Comparison of ENCODE assay signal across 8 cellular contexts in genomic region chr22:38754247-38755154, GRCh38. TPM values are rescaled to one million over a fixed set of nuclear protein-coding genes. Genes with fewer than 3 reads are reported as not detected.
A peak's percentile ranks its signal among the peaks of the same experiment; 100 is the strongest.
DNase-seq lines count a peak whose midpoint lies in the region; ATAC-seq, FAIRE-seq and TF ChIP-seq lines count a peak whose summit lies in the region.

No MANE protein-coding gene starts in this region.

- ATAC-seq in T-helper 17 cell (no peak), lung (ENCODE audit: insufficient read depth, low FRiP score) (peak; percentile 8), HG02938 (IDR thresholded peaks at IDR 0.05; ENCODE audit: unreplicated experiment) (no peak)

- H3K4me1 Mint-ChIP-seq in T-helper 17 cell, result peaks cover 62% of the 10 kb centered on the region

- no peak for TF ChIP-seq POLR2A in GM12892 (IDR thresholded peaks at IDR 0.05; ENCODE audit: low read depth, low read length)

- H3K4me1 ChIP-seq in Karpas-422 (ENCODE audit: low read length) (peaks cover 36% of the 10 kb centered on the region), lung (ENCODE audit: control insufficient read depth in 2 of 2, insufficient read depth in 2 of 2, low read length in 2 of 2) (peaks cover 0 to 9% of the 10 kb centered on the region in 2 donors), stomach smooth muscle (ENCODE audit: control insufficient read depth, insufficient read depth, low read length) (peaks cover 29% of the 10 kb centered on the region)
- H3K4me1 ChIP-seq in effector memory CD4-positive, alpha-beta T cell (ENCODE audit: control insufficient read depth, insufficient read depth, low read length, poor library complexity, severe bottlenecking), result peaks cover 63% of the 10 kb centered on the region

- H2AFZ ChIP-seq in Karpas-422 (ENCODE audit: low read length), result peak overlapping the region; percentile 77

- peak overlapping the region; percentile 98 for H3K27ac Mint-ChIP-seq in T-helper 17 cell

- H3K4me3 Mint-ChIP-seq in T-helper 17 cell, result peak overlapping the region; percentile 100

- H3K9ac ChIP-seq in Karpas-422 (ENCODE audit: low read length) (peak overlapping the region; percentile 80), stomach smooth muscle (ENCODE audit: low read length in 2 of 2) (peak overlapping the region; percentile 84 to 88)

- WGBS in lung, 2 donors, result 6 to 10% methylated on average over 19 of the region's 19 CpGs

- H3K4me3 ChIP-seq in Karpas-422 (ENCODE audit: low read length), result peak overlapping the region; percentile 88
- H3K4me3 ChIP-seq in effector memory CD4-positive, alpha-beta T cell (ENCODE audit: insufficient read depth, low read depth, low read length, poor library complexity, severe bottlenecking), result peak overlapping the region; percentile 87
- H3K4me3 ChIP-seq in lung, result peak overlapping the region; percentile 52
- H3K4me3 ChIP-seq in stomach smooth muscle (ENCODE audit: low read length in 2 of 2), result peak overlapping the region; percentile 84

- H3K9me2 ChIP-seq in Karpas-422 (replicated peaks; ENCODE audit: insufficient read depth, low read length), result no peaks in the 10 kb centered on the region

- no peak for TF ChIP-seq CTCF in lung (IDR thresholded peaks at IDR 0.05; ENCODE audit: control extremely low read depth, extremely low read depth)

- H3K9me3 ChIP-seq in Karpas-422 (ENCODE audit: low read length), result no peaks in the 10 kb centered on the region
- no peaks in the 10 kb centered on the region for H3K9me3 ChIP-seq in T-helper 17 cell (ENCODE audit: control insufficient read depth, low read length, poor library complexity, severe bottlenecking)
- no peaks in the 10 kb centered on the region for H3K9me3 ChIP-seq in effector memory CD4-positive, alpha-beta T cell (ENCODE audit: control insufficient read depth, low read length)
- peaks cover 0 to 2% of the 10 kb centered on the region in 2 donors for H3K9me3 ChIP-seq in lung (ENCODE audit: control insufficient read depth in 2 of 2, insufficient read depth in 1 of 2, low read length in 1 of 2)
- no peaks in the 10 kb centered on the region for H3K9me3 ChIP-seq in stomach smooth muscle (ENCODE audit: control insufficient read depth in 2 of 2, low read length in 2 of 2)

- peaks cover 11% of the 10 kb centered on the region for H3K36me3 Mint-ChIP-seq in T-helper 17 cell (ENCODE audit: low read depth)

- H3K27ac ChIP-seq in Karpas-422 (ENCODE audit: low read length), result peak overlapping the region; percentile 67
- peak overlapping the region; percentile 84 for H3K27ac ChIP-seq in effector memory CD4-positive, alpha-beta T cell (ENCODE audit: insufficient read depth, low read length, poor library complexity, severe bottlenecking)
- H3K27ac ChIP-seq in lung (ENCODE audit: low read depth in 1 of 2, low read length in 1 of 2), result peak overlapping the region; percentile 91 to 92
- H3K27ac ChIP-seq in stomach smooth muscle (ENCODE audit: low read length), result peak overlapping the region; percentile 92

- H3K27me3 Mint-ChIP-seq in T-helper 17 cell, result no peaks in the 10 kb centered on the region

- no peaks in the 10 kb centered on the region for H4K20me1 ChIP-seq in Karpas-422 (ENCODE audit: insufficient read depth, low read depth, low read length)

- H3K27me3 ChIP-seq in Karpas-422 (ENCODE audit: low read length) (no peaks in the 10 kb centered on the region), lung (ENCODE audit: control insufficient read depth, insufficient read depth) (no peaks in the 10 kb centered on the region), stomach smooth muscle (ENCODE audit: control insufficient read depth in 1 of 2, insufficient read depth in 2 of 2, low read length in 2 of 2) (no peaks in the 10 kb centered on the region)
- no peaks in the 10 kb centered on the region for H3K27me3 ChIP-seq in effector memory CD4-positive, alpha-beta T cell (replicated peaks; ENCODE audit: control insufficient read depth, insufficient read depth, low read length, poor library complexity, severe bottlenecking)

- DNase-seq in DMS53 treated with DMSO at 0.1 percent for 48 hours (lab: John Stamatoyannopoulos, UW; ENCODE audit: unreplicated experiment) (peak; percentile 70), Karpas-422 (peak; percentile 65), T-helper 17 cell (no peak), lung (ENCODE audit: low spot score) (peak; percentile 76), GM12892 (ENCODE audit: insufficient read length) (no peak)
- DNase-seq in effector memory CD4-positive, alpha-beta T cell, result no peak

- no peak for FAIRE-seq in GM12892 (lab: Jason Lieb, UNC)

- H3K79me2 ChIP-seq in Karpas-422 (ENCODE audit: low read length), result peaks cover 16% of the 10 kb centered on the region

- no peaks in the 10 kb centered on the region for H3K36me3 ChIP-seq in Karpas-422 (ENCODE audit: insufficient read depth, low read length)
- peaks cover 34% of the 10 kb centered on the region for H3K36me3 ChIP-seq in effector memory CD4-positive, alpha-beta T cell (ENCODE audit: control insufficient read depth, insufficient read depth, low read length)
- H3K36me3 ChIP-seq in lung (ENCODE audit: control insufficient read depth in 2 of 2, insufficient read depth in 2 of 2, low read length in 2 of 2), result peaks cover 20 to 32% of the 10 kb centered on the region in 2 donors
- H3K36me3 ChIP-seq in stomach smooth muscle (ENCODE audit: control insufficient read depth in 2 of 2, insufficient read depth in 2 of 2, low read length in 2 of 2), result peaks cover 28 to 32% of the 10 kb centered on the region in 2 donors

- H3K4me2 ChIP-seq in Karpas-422 (ENCODE audit: low read depth, low read length, poor library complexity, severe bottlenecking), result peak overlapping the region; percentile 79

RNA-seq across cellular contexts. Expression of gene SUN2, which starts 1.3 kb away (rescaled TPM):
- total RNA-seq in Karpas-422 (2014; rRNA removed; shearing (Covaris generic); ENCODE audit: low replicate concordance), result 23.3 and 44.9 TPM in 2 replicates
- total RNA-seq in T-helper 17 cell (100 to 1,000 TPM; 426 to 485 TPM), lung (100 to 1,000 TPM in 1 of 2 donors, 10 to 100 TPM in 1; 75.5 to 220 TPM)
- 100 to 1,000 TPM in 1 of 2 donors, 10 to 100 TPM in 1; 58.6 to 138 TPM for polyA plus RNA-seq in lung
- polyA plus RNA-seq in GM12892 (2012; ENCODE audit: missing spikeins), result 36.8 TPM

RNA-seq across cellular contexts. Expression of gene DNAL4, which starts 39.4 kb away (rescaled TPM):
- 3.2 and 8.8 TPM in 2 replicates for total RNA-seq in Karpas-422 (2014; rRNA removed; shearing (Covaris generic); ENCODE audit: low replicate concordance)
- total RNA-seq in T-helper 17 cell, result 1 to 10 TPM; 5.1 to 7.2 TPM
- 10 to 100 TPM; 28.4 to 29.0 TPM for total RNA-seq in lung
- 10 to 100 TPM; 22.2 to 24.1 TPM for polyA plus RNA-seq in lung
- 5.2 TPM for polyA plus RNA-seq in GM12892 (2012; ENCODE audit: missing spikeins)

RNA-seq across cellular contexts. Expression of gene GTPBP1, which starts 48.8 kb away (rescaled TPM):
- total RNA-seq in Karpas-422 (2014; rRNA removed; shearing (Covaris generic); ENCODE audit: low replicate concordance), result 47.6 and 53.4 TPM in 2 replicates
- total RNA-seq in T-helper 17 cell (100 to 1,000 TPM; 220 to 235 TPM), lung (10 to 100 TPM; 61.7 to 69.1 TPM)
- 10 to 100 TPM; 24.1 to 35.8 TPM for polyA plus RNA-seq in lung
- 34.4 TPM for polyA plus RNA-seq in GM12892 (2012; ENCODE audit: missing spikeins)

RNA-seq across cellular contexts. Expression of gene JOSD1, which starts 53.8 kb away (rescaled TPM):
- total RNA-seq in Karpas-422 (2014; rRNA removed; shearing (Covaris generic); ENCODE audit: low replicate concordance), result 50.5 and 64.1 TPM in 2 replicates
- total RNA-seq in T-helper 17 cell (100 to 1,000 TPM; 132 to 157 TPM), lung (10 to 100 TPM; 38.2 to 64.0 TPM)
- 10 to 100 TPM; 17.8 to 49.4 TPM for polyA plus RNA-seq in lung
- 39.6 TPM for polyA plus RNA-seq in GM12892 (2012; ENCODE audit: missing spikeins)

Comparison
In these comparisons a context has a peak if more than half of its experiments do, and no peak if none do; other contexts are left out.
1. DNase-seq: peak in DMS53 treated with DMSO at 0.1 percent for 48 hours (single experiment), Karpas-422 (single experiment) and lung (single experiment); none in T-helper 17 cell (0 of 3), effector memory CD4-positive, alpha-beta T cell (0 of 3) and GM12892 (single experiment).
2. Peak in every context shown above with its lines, with median percentiles within 50 percentile points of each other: H3K27ac ChIP-seq and H3K4me3 ChIP-seq.